ENCODE assay signal across 15 cellular contexts in genomic region chr3:66475386-66476020, GRCh38. TPM values are rescaled to one million over a fixed set of nuclear protein-coding genes. Genes with fewer than 3 reads are reported as not detected.
DNase-seq lines count a peak whose midpoint lies in the region; ATAC-seq, FAIRE-seq and TF ChIP-seq lines count a peak whose summit lies in the region.
"Had no signal": no experiment of that assay in that cellular context is flagged by ENCODE, and none has a peak within 500 bp of the region (broad histone marks: within the 10 kb centered on the region; RNA-seq: fewer than 3 reads in every experiment).

No MANE protein-coding gene starts in this region.

- WGBS in pancreas, 2 donors = 13 to 17% methylated on average over 9 of the region's 9 CpGs

- intact Hi-C loops in pancreas (cut with DNase I) = no loop called here
- intact Hi-C loops in activated T-helper 2 cell treated with anti-CD3 and anti-CD28 coated beads, Interferon-gamma antibody, Interleukin-2, Interleukin-4, amounts not matched to agents 10 μg/mL and 5 μg/mL and 100 μg/mL, durations not matched to agents 14 hours and 24 hours and 36 hours (cut with micrococcal nuclease) = loop anchor here (10.0 kb wide), 1 partner anchor 1179 kb away; the partner anchor contains the start of gene SUCLG2

- peaks cover 15% of the 10 kb centered on the region for H3K9me3 Mint-ChIP-seq in activated T-helper 2 cell treated with anti-CD3 and anti-CD28 coated beads, Interferon-gamma antibody, Interleukin-2, Interleukin-4, amounts not matched to agents 10 μg/mL and 5 μg/mL and 100 μg/mL, durations not matched to agents 14 hours and 24 hours and 36 hours

- H3K36me3 ChIP-seq in pancreas = no peaks in the 10 kb centered on the region
- H3K36me3 ChIP-seq: BE2C had no signal

- peaks cover 67% of the 10 kb centered on the region for H3K4me1 Mint-ChIP-seq in activated T-helper 2 cell treated with anti-CD3 and anti-CD28 coated beads, Interferon-gamma antibody, Interleukin-2, Interleukin-4, amounts not matched to agents 10 μg/mL and 5 μg/mL and 100 μg/mL, durations not matched to agents 14 hours and 24 hours and 36 hours (ENCODE audit: low read depth)

- no peak overlapping the region for H3K4me3 ChIP-seq in pancreas

- H3K27ac ChIP-seq in VCaP (peak overlapping the region; percentile 96), pancreas (peak overlapping the region; percentile 7 to 86 (median 66))

- no peaks in the 10 kb centered on the region for H3K27me3 ChIP-seq in pancreas
- H3K27me3 ChIP-seq: BE2C had no signal

- no peaks in the 10 kb centered on the region for H3K27me3 Mint-ChIP-seq in activated T-helper 2 cell treated with anti-CD3 and anti-CD28 coated beads, Interferon-gamma antibody, Interleukin-2, Interleukin-4, amounts not matched to agents 10 μg/mL and 5 μg/mL and 100 μg/mL, durations not matched to agents 14 hours and 24 hours and 36 hours (ENCODE audit: low read depth)

- ATAC-seq in pancreas (peak; percentile 54 to 68 (median 57)), GM18873 (IDR thresholded peaks at IDR 0.05; ENCODE audit: low FRiP score, unreplicated experiment) (no peak)

- no peak for FAIRE-seq in pancreas (lab: Jason Lieb, UNC)

- peaks cover 26% of the 10 kb centered on the region for H3K36me3 Mint-ChIP-seq in activated T-helper 2 cell treated with anti-CD3 and anti-CD28 coated beads, Interferon-gamma antibody, Interleukin-2, Interleukin-4, amounts not matched to agents 10 μg/mL and 5 μg/mL and 100 μg/mL, durations not matched to agents 14 hours and 24 hours and 36 hours (ENCODE audit: low read depth)
- H3K36me3 Mint-ChIP-seq: mesothelial cell of epicardium had no signal

- peaks cover 78 to 88% (median 87%) of the 10 kb centered on the region in 3 donors for H3K4me1 ChIP-seq in pancreas
- H3K4me1 ChIP-seq: BE2C had no signal

- H3K27ac Mint-ChIP-seq in activated T-helper 2 cell treated with anti-CD3 and anti-CD28 coated beads, Interferon-gamma antibody, Interleukin-2, Interleukin-4, amounts not matched to agents 10 μg/mL and 5 μg/mL and 100 μg/mL, durations not matched to agents 14 hours and 24 hours and 36 hours = no peak overlapping the region
- H3K27ac Mint-ChIP-seq: mesothelial cell of epicardium had no signal

- no peak overlapping the region for H3K4me3 Mint-ChIP-seq in activated T-helper 2 cell treated with anti-CD3 and anti-CD28 coated beads, Interferon-gamma antibody, Interleukin-2, Interleukin-4, amounts not matched to agents 10 μg/mL and 5 μg/mL and 100 μg/mL, durations not matched to agents 14 hours and 24 hours and 36 hours (ENCODE audit: low read depth)
- H3K4me3 Mint-ChIP-seq: mesothelial cell of epicardium had no signal

- DNase-seq in DMS153 (lab: John Stamatoyannopoulos, UW) = peak; percentile 70
- DNase-seq in NCI-H2029 (lab: John Stamatoyannopoulos, UW) = peak; percentile 43
- DNase-seq in pancreas = peak in 1 of 6 donors; percentile 46
- DNase-seq in activated T-helper 2 cell treated with anti-CD3 and anti-CD28 coated beads, Interferon-gamma antibody, Interleukin-2, Interleukin-4, amounts not matched to agents 10 μg/mL and 5 μg/mL and 100 μg/mL, durations not matched to agents 14 hours and 24 hours and 36 hours (ENCODE audit: low spot score) = no peak
- DNase-seq in NAMALWA (ENCODE audit: low spot score) = no peak
- DNase-seq in C1 segment of cervical spinal cord (lab: John Stamatoyannopoulos, UW) = no peak
- DNase-seq: BE2C; foreskin melanocyte; NCI-H524 treated with DMSO at 0.1 percent for 48 hours; stimulated activated CD4-positive, alpha-beta T cell treated with anti-CD3 and anti-CD28 coated beads, Interleukin-12 subunit alpha, Interleukin-12 subunit beta, amount 100 ng/mL, for 4 hours; substantia nigra; T-helper 2 cell had no signal

- TF ChIP-seq CTCF in VCaP (conservative IDR thresholded peaks at IDR 0.05) (no peak), pancreas (IDR thresholded peaks at IDR 0.05) (no peak)

- H3K9me3 ChIP-seq in pancreas = no peaks in the 10 kb centered on the region
- H3K9me3 ChIP-seq: BE2C had no signal

RNA-seq across cellular contexts. Expression of gene LRIG1, which starts 25.3 kb away (rescaled TPM):
- 100 to 1,000 TPM in 1 of 6 donors, 10 to 100 TPM in 5; 57.8 to 104 (median 80.5) TPM for total RNA-seq in pancreas
- polyA plus RNA-seq in pancreas = 10 to 100 TPM; 32.7 to 35.8 TPM
- 42.5 and 47.9 TPM in 2 replicates for total RNA-seq in activated T-helper 2 cell treated with anti-CD3 and anti-CD28 coated beads, Interferon-gamma antibody, Interleukin-2, Interleukin-4, amounts not matched to agents 10 μg/mL and 5 μg/mL and 100 μg/mL, durations not matched to agents 14 hours and 24 hours and 36 hours

Comparison
In these comparisons a context has a peak if more than half of its experiments do, and no peak if none do; other contexts are left out.
1. DNase-seq: peak in DMS153 (single experiment) and NCI-H2029 (single experiment); none in activated T-helper 2 cell treated with anti-CD3 and anti-CD28 coated beads, Interferon-gamma antibody, Interleukin-2, Interleukin-4, amounts not matched to agents 10 μg/mL and 5 μg/mL and 100 μg/mL, durations not matched to agents 14 hours and 24 hours and 36 hours (single experiment), NAMALWA (single experiment) and C1 segment of cervical spinal cord (0 of 14).